Comparison of ENCODE assay signal across 11 cellular contexts in the genomic region with DNA sequence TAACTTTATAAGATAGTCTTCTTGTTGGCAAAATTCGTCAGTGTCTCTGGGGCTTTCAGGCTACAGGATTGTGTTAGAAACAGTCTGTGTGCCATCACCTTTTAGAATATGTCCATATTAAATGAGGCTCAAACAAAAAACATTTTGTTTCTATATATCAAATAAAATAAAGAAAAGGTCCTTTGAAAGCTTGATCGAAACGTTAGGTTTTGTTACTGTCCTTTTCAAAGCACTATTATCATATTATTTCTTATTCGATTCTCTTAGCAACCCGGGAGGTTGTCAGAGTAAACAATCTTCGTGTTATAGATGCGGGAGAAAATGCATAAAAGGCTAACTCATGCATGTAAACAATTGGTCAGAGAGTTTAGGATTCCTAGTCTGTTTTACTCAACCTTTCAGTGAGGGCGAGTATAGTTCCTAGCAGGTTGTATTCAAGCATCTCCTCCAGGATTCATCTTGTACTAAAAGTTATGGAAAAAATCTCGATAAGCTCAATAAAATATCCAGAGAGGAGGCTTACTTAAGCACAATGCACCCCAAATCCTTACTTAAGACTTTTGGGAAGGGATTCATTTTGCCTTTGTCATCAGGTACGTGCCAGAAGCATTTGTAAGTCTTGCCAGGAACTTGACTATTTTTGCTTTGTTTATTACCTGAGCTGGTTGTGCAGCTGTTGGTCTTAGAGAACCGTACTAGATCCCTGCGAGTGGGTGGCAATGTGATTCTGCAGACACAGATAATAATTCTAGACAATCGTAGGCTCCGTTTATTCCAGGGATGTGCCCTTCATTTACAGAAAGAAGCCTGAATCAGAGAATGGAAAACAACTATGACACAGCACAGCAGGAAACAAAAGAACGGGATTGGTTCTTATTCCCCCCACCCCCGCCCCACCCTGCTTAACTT.
A peak's percentile ranks its signal among the peaks of the same experiment; 100 is the strongest.
DNase-seq lines count a peak whose midpoint lies in the region; ATAC-seq, FAIRE-seq and TF ChIP-seq lines count a peak whose summit lies in the region.
"Had no signal": no experiment of that assay in that cellular context is flagged by ENCODE, and none has a peak within 500 bp of the region (broad histone marks: within the 10 kb centered on the region; RNA-seq: fewer than 3 reads in every experiment).

No MANE protein-coding gene starts in this region.

- no peaks in the 10 kb centered on the region for H3K79me2 ChIP-seq in DOHH2 (ENCODE audit: control insufficient read depth, low read length)

- H3K27ac ChIP-seq in DOHH2 (ENCODE audit: low read depth, low read length): peak overlapping the region; percentile 68; the same call in 1 of the 2 replicates
- peak overlapping the region; percentile 75 for H3K27ac ChIP-seq in colonic mucosa

- no peak for FAIRE-seq in frontal cortex (lab: Jason Lieb, UNC)

- ATAC-seq in HG02973 (IDR thresholded peaks at IDR 0.05; ENCODE audit: unreplicated experiment): no peak

- intact Hi-C loops in colonic mucosa (cut with DNase I): loop anchor here (10.0 kb wide), 1 partner anchor 178 kb away; no protein-coding TSS in a partner anchor

- no peaks in the 10 kb centered on the region for H3K9me2 ChIP-seq in DOHH2 (replicated peaks; ENCODE audit: control insufficient read depth, low read length)

- peaks cover 62% of the 10 kb centered on the region for H3K4me1 ChIP-seq in DOHH2 (ENCODE audit: control insufficient read depth, low read length)
- peaks cover 16% of the 10 kb centered on the region for H3K4me1 ChIP-seq in colonic mucosa

- H4K20me1 ChIP-seq in DOHH2 (ENCODE audit: control insufficient read depth, insufficient read depth, low read depth, low read length): no peaks in the 10 kb centered on the region

- peak overlapping the region; percentile 68 for H3K27ac Mint-ChIP-seq in neural crest cell (ENCODE audit: unreplicated experiment)
- H3K27ac Mint-ChIP-seq: mesothelial cell of epicardium had no signal

- H3K4me2 ChIP-seq in DOHH2 (ENCODE audit: low read length): peak overlapping the region; percentile 54

- H3K9me3 ChIP-seq in DOHH2 (ENCODE audit: control insufficient read depth, insufficient read depth, low read length): no peaks in the 10 kb centered on the region
- no peaks in the 10 kb centered on the region for H3K9me3 ChIP-seq in colonic mucosa

- peak overlapping the region; percentile 1 for H3K4me3 Mint-ChIP-seq in neural crest cell
- H3K4me3 Mint-ChIP-seq: mesothelial cell of epicardium had no signal

- peaks cover 72% of the 10 kb centered on the region for H3K4me1 Mint-ChIP-seq in neural crest cell

- no peaks in the 10 kb centered on the region for H3K36me3 Mint-ChIP-seq in neural crest cell (ENCODE audit: low read depth)
- H3K36me3 Mint-ChIP-seq: mesothelial cell of epicardium had no signal

- in situ Hi-C loops in G401 (cut with HindIII; ENCODE audit: low sequenced_read_pairs): loop anchor here (5.0 to 10.0 kb wide), 2 partner anchors 96 to 168 kb away; no protein-coding TSS in a partner anchor

- no peak for TF ChIP-seq CTCF in DOHH2 (IDR thresholded peaks at IDR 0.05; ENCODE audit: low read depth, low read length, poor library complexity, severe bottlenecking)
- TF ChIP-seq CTCF in colonic mucosa (IDR thresholded peaks at IDR 0.05): no peak
- TF ChIP-seq CTCF in neural crest cell (conservative IDR thresholded peaks at IDR 0.05): no peak

- H3K4me3 ChIP-seq in DOHH2 (ENCODE audit: low read length): peak overlapping the region; percentile 45
- H3K4me3 ChIP-seq in colonic mucosa: no peak overlapping the region

- no peaks in the 10 kb centered on the region for H3K36me3 ChIP-seq in DOHH2 (ENCODE audit: control insufficient read depth, low read length)
- H3K36me3 ChIP-seq in colonic mucosa: no peaks in the 10 kb centered on the region

- H3K9ac ChIP-seq in colonic mucosa (ENCODE audit: low read depth in 2 of 2, low read length in 2 of 2): peak overlapping the region in 1 of 2 donors; percentile 30

- peak; percentile 42 for DNase-seq in NCI-H2227 (lab: John Stamatoyannopoulos, UW; ENCODE audit: unreplicated experiment)
- no peak for DNase-seq in colonic mucosa
- DNase-seq in neural crest cell (ENCODE audit: low read depth, low spot score): no peak
- DNase-seq in G401 (ENCODE audit: low spot score): no peak
- no peak for DNase-seq in frontal cortex (ENCODE audit: low spot score in 2 of 2)
- no peak for DNase-seq in activated effector memory CD4-positive, alpha-beta T cell treated with anti-CD3 and anti-CD28 coated beads, Interleukin-2, amount 50 U/mL, for 16 hours
- DNase-seq: RPMI8226; stimulated activated CD8-positive, alpha-beta memory T cell treated with anti-CD3 and anti-CD28 coated beads, Interleukin-4, amount 100 ng/mL, for 48 hours had no signal

- peaks cover 26% of the 10 kb centered on the region for H3F3A ChIP-seq in DOHH2 (ENCODE audit: control insufficient read depth, insufficient read depth)

- no peaks in the 10 kb centered on the region for H3K27me3 ChIP-seq in DOHH2 (ENCODE audit: control insufficient read depth, low read length)
- H3K27me3 ChIP-seq in colonic mucosa: no peaks in the 10 kb centered on the region

- H3K27me3 Mint-ChIP-seq in neural crest cell (ENCODE audit: low read depth): no peaks in the 10 kb centered on the region

- no peaks in the 10 kb centered on the region for H3K9me3 Mint-ChIP-seq in neural crest cell
- H3K9me3 Mint-ChIP-seq: mesothelial cell of epicardium had no signal
